In genomic region chr12:33825442-33825841, GRCh38 we compare ENCODE assay signal across 20 cellular contexts.
DNase-seq lines count a peak whose midpoint lies in the region; ATAC-seq, FAIRE-seq and TF ChIP-seq lines count a peak whose summit lies in the region.
"Had no signal": no experiment of that assay in that cellular context is flagged by ENCODE, and none has a peak within 500 bp of the region (broad histone marks: within the 10 kb centered on the region; RNA-seq: fewer than 3 reads in every experiment).

No MANE protein-coding gene starts in this region.

- H3K4me1 Mint-ChIP-seq in MCF 10A (ENCODE audit: insufficient read depth, unreplicated experiment) = no peaks in the 10 kb centered on the region

- DNase-seq in MCF 10A (ENCODE audit: unreplicated experiment) (peak; percentile 1), breast epithelium (ENCODE audit: low spot score in 2 of 2) (no peak), RKO (ENCODE audit: low spot score) (peak; percentile 7), choroid plexus epithelial cell (ENCODE audit: low read depth) (peak; percentile 19), urothelium cell line (ENCODE audit: low spot score) (peak; percentile 62), nucleus accumbens (lab: John Stamatoyannopoulos, UW) (no peak)
- DNase-seq: C1 segment of cervical spinal cord, DMS 273 treated with DMSO at 0.1 percent for 48 hours, GF-D8, GM23248, HFFc6, IMR-90, Kasumi-1, NCI-H510A treated with DMSO at 0.1 percent for 48 hours, RPMI8226, SW 1271 had no signal

- BruUV-seq in MCF 10A (replicated peaks; lab: Mats Ljungman, UMichigan) = no TSS peak

- ATAC-seq in HG02970 (IDR thresholded peaks at IDR 0.05; ENCODE audit: low FRiP score, unreplicated experiment) (no peak), GM21526 (IDR thresholded peaks at IDR 0.05; ENCODE audit: low FRiP score, unreplicated experiment) (no peak)

- no peaks in the 10 kb centered on the region for H3K27me3 Mint-ChIP-seq in MCF 10A (ENCODE audit: insufficient read depth, unreplicated experiment)

- no peak for TF ChIP-seq POLR2A in breast epithelium (IDR thresholded peaks at IDR 0.05)

- no peak overlapping the region for H3K27ac Mint-ChIP-seq in MCF 10A (ENCODE audit: low read depth, unreplicated experiment)
- H3K27ac Mint-ChIP-seq: HFFc6 had no signal

- no peak overlapping the region for H3K27ac ChIP-seq in breast epithelium
- H3K27ac ChIP-seq: GM23248 had no signal

- H3K27me3 ChIP-seq in breast epithelium = no peaks in the 10 kb centered on the region

- TF ChIP-seq CTCF in MCF 10A (IDR thresholded peaks at IDR 0.05; ENCODE audit: unreplicated experiment) (no peak), breast epithelium (IDR thresholded peaks at IDR 0.05) (no peak), choroid plexus epithelial cell (conservative IDR thresholded peaks at IDR 0.05; ENCODE audit: low read depth, low read length) (no peak)

- CTCF ChIA-PET in MCF 10A (lab: Yijun Ruan, JAX) = no interaction called here

- POLR2A ChIA-PET in MCF 10A (lab: Yijun Ruan, JAX) = no interaction called here

- no peak overlapping the region for H3K4me3 Mint-ChIP-seq in MCF 10A (ENCODE audit: unreplicated experiment)
- H3K4me3 Mint-ChIP-seq: HFFc6 had no signal

- intact Hi-C loops in MCF 10A (cut with micrococcal nuclease) = no loop called here
- intact Hi-C loops in breast epithelium (cut with DNase I; ENCODE audit: low total_unique reads) = no loop called here

- peaks cover 24% of the 10 kb centered on the region for H3K9me3 Mint-ChIP-seq in MCF 10A (ENCODE audit: unreplicated experiment)

- no peaks in the 10 kb centered on the region for H3K36me3 Mint-ChIP-seq in MCF 10A (ENCODE audit: insufficient read depth, unreplicated experiment)

- no peak for FAIRE-seq in urothelium cell line (lab: Jason Lieb, UNC)
- FAIRE-seq: A204.1, GM12891 had no signal

- H3K4me1 ChIP-seq in breast epithelium = no peaks in the 10 kb centered on the region

- no peaks in the 10 kb centered on the region for H3K9me3 ChIP-seq in breast epithelium

- H3K4me3 ChIP-seq in breast epithelium (no peak overlapping the region), choroid plexus epithelial cell (ENCODE audit: low read depth, low read length) (no peak overlapping the region)
- H3K4me3 ChIP-seq: GM23248 had no signal

- no peaks in the 10 kb centered on the region for H3K36me3 ChIP-seq in breast epithelium

Comparison
In these comparisons a context has a peak if more than half of its experiments do, and no peak if none do; other contexts are left out.
1. DNase-seq: peak in MCF 10A (single experiment), RKO (single experiment), choroid plexus epithelial cell (single experiment) and urothelium cell line (single experiment); none in breast epithelium (0 of 2) and nucleus accumbens (0 of 56).